ENCODE assay signal across 15 cellular contexts in genomic region chr1:36803870-36804560, GRCh38.
"Had no signal": no experiment of that assay in that cellular context is flagged by ENCODE, and none has a peak within 500 bp of the region (broad histone marks: within the 10 kb centered on the region; RNA-seq: fewer than 3 reads in every experiment).

No MANE protein-coding gene starts in this region.

- H3K36me3 ChIP-seq: ascending aorta, breast epithelium, esophagus muscularis mucosa, left lung, thyroid gland had no signal

- H3K4me1 ChIP-seq: ascending aorta, breast epithelium, esophagus muscularis mucosa, left lung, thyroid gland had no signal

- DNase-seq: activated CD4-positive, alpha-beta T cell treated with anti-CD3 and anti-CD28 coated beads, Interleukin-2, amount 50 U/mL, for 1 hour; activated CD8-positive, alpha-beta memory T cell treated with anti-CD3 and anti-CD28 coated beads, Interleukin-2, amount 50 U/mL, for 4 hours; activated effector memory CD4-positive, alpha-beta T cell treated with anti-CD3 and anti-CD28 coated beads, Interleukin-2, amount 50 U/mL, for 16 hours; activated T-cell treated with anti-CD3 and anti-CD28 coated beads, Interleukin-2, amount 50 U/mL, for 48 hours; cerebellar nuclear complex; effector CD8-positive, alpha-beta T cell; nephron progenitor cell; stimulated activated naive CD4-positive, alpha-beta T cell; T-helper 1 cell; T-helper 9 cell; thyroid gland had no signal

- ATAC-seq: left lung had no signal

- H3K9me3 ChIP-seq: ascending aorta, breast epithelium, esophagus muscularis mucosa, left lung, thyroid gland had no signal

- H3K27ac ChIP-seq: ascending aorta, breast epithelium, esophagus muscularis mucosa, left lung, thyroid gland had no signal

- H3K27me3 ChIP-seq: ascending aorta, breast epithelium, left lung, thyroid gland had no signal

- H3K4me3 ChIP-seq: ascending aorta, breast epithelium, esophagus muscularis mucosa, left lung, thyroid gland had no signal
